8 cellular contexts compared by ENCODE assay signal in the genomic region with DNA sequence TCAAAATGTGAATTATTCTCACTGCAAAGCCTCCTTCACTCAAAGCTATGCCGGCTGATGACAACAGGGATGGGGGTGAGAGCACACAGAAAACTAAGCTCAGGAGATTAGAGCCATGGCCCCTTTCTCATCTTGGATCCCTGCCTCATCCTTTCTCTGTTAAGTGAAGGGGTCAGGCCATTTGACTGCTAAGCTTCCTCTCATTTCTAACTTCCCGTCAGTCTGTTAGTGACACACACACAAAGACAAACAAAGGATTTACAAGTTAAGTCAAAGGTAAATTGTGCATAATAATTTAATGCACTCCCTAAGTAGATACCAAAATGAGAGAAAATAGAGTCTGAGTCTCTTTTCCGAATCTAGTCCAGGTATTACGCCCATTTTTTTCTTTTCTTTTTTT. TPM values are rescaled to one million over a fixed set of nuclear protein-coding genes. Genes with fewer than 3 reads are reported as not detected.
DNase-seq lines count a peak whose midpoint lies in the region; ATAC-seq and TF ChIP-seq lines count a peak whose summit lies in the region.

No MANE protein-coding gene starts in this region.

- H3K27ac ChIP-seq in H9 (ENCODE audit: insufficient read length, low read depth, low read length) (no peak overlapping the region), WERI-Rb-1 (peak overlapping the region; percentile 68), fibroblast of lung (ENCODE audit: insufficient read depth, low read length) (peak overlapping the region; percentile 81)

- H3K14ac ChIP-seq in H9 (ENCODE audit: insufficient read depth, low read length), result no peak overlapping the region

- H3T11ph ChIP-seq in H9 (ENCODE audit: low read length), result no peak overlapping the region

- peak overlapping the region; percentile 60 for H3K4me2 ChIP-seq in H9 (ENCODE audit: insufficient read depth, insufficient read length, low read length)
- peak overlapping the region; percentile 98 for H3K4me2 ChIP-seq in fibroblast of lung (ENCODE audit: extremely low read depth, insufficient read depth, low read length)
- peak overlapping the region; percentile 95 for H3K4me2 ChIP-seq in skeletal muscle satellite cell (ENCODE audit: low read length)

- H3K79me2 ChIP-seq in H9 (ENCODE audit: insufficient read depth, low read length) (no peaks in the 10 kb centered on the region; the same call in 1 of the 2 replicates), fibroblast of lung (ENCODE audit: control insufficient read depth, insufficient read depth, low read length) (peaks cover 8% of the 10 kb centered on the region)

- H3K79me1 ChIP-seq in H9 (ENCODE audit: insufficient read depth, low read depth, low read length, poor library complexity, severe bottlenecking), result no peaks in the 10 kb centered on the region

- H2BK20ac ChIP-seq in H9 (ENCODE audit: low read depth, low read length, poor library complexity, severe bottlenecking), result no peak overlapping the region

- H2AFZ ChIP-seq in H9 (ENCODE audit: low read length) (no peak overlapping the region), fibroblast of lung (ENCODE audit: low read length) (no peak overlapping the region)

- no peak overlapping the region for H2BK5ac ChIP-seq in H9 (ENCODE audit: insufficient read length, low read length)

- ATAC-seq in GM18520 (IDR thresholded peaks at IDR 0.05; ENCODE audit: unreplicated experiment) (no peak), HG02588 (IDR thresholded peaks at IDR 0.05; ENCODE audit: unreplicated experiment) (no peak)

- peaks cover 1% of the 10 kb centered on the region; the same call in 1 of the 2 replicates for H3K27me3 Mint-ChIP-seq in H9 (ENCODE audit: low read depth)

- H4K20me1 ChIP-seq in H9 (ENCODE audit: control insufficient read depth, insufficient read depth, insufficient read length) (no peaks in the 10 kb centered on the region), fibroblast of lung (ENCODE audit: control insufficient read depth, extremely low read depth, insufficient read depth, low read length) (no peaks in the 10 kb centered on the region)

- H3K4me3 Mint-ChIP-seq in H9, result peak overlapping the region; percentile 92 to 93

- H2BK120ac ChIP-seq in H9 (ENCODE audit: low read depth, low read length, poor library complexity, severe bottlenecking), result no peak overlapping the region

- peaks cover 6% of the 10 kb centered on the region for H3K23me2 ChIP-seq in H9 (ENCODE audit: insufficient read length, low read depth, low read length, poor library complexity, severe bottlenecking)

- no peaks in the 10 kb centered on the region for H3K9me3 Mint-ChIP-seq in H9

- H2BK12ac ChIP-seq in H9 (ENCODE audit: insufficient read length, low read depth, low read length), result no peak overlapping the region

- no peak overlapping the region for H3K18ac ChIP-seq in H9 (ENCODE audit: insufficient read length, low read depth, low read length)

- no peaks in the 10 kb centered on the region for H3K27me3 ChIP-seq in H9 (ENCODE audit: insufficient read depth, low read length)
- H3K27me3 ChIP-seq in WERI-Rb-1 (ENCODE audit: insufficient read depth, low read depth, severe bottlenecking), result no peaks in the 10 kb centered on the region
- H3K27me3 ChIP-seq in fibroblast of lung (ENCODE audit: control insufficient read depth, insufficient read depth, low read length), result no peaks in the 10 kb centered on the region
- H3K27me3 ChIP-seq in skeletal muscle satellite cell (ENCODE audit: control insufficient read depth, insufficient read depth, low read length), result no peaks in the 10 kb centered on the region

- H3K56ac ChIP-seq in H9 (ENCODE audit: insufficient read length, low read depth, low read length), result no peak overlapping the region

- no peak overlapping the region for H4K5ac ChIP-seq in H9 (ENCODE audit: insufficient read length, low read depth, low read length)

- no peak overlapping the region for H3K23ac ChIP-seq in H9 (ENCODE audit: insufficient read length, low read depth, low read length)

- H3K9me3 ChIP-seq in H9 (ENCODE audit: control insufficient read depth, low read depth, low read length), result no peaks in the 10 kb centered on the region
- H3K9me3 ChIP-seq in WERI-Rb-1 (ENCODE audit: severe bottlenecking), result no peaks in the 10 kb centered on the region
- no peaks in the 10 kb centered on the region for H3K9me3 ChIP-seq in fibroblast of lung (ENCODE audit: control insufficient read depth, insufficient read depth, low read depth, low read length)
- H3K9me3 ChIP-seq in skeletal muscle satellite cell (replicated peaks; ENCODE audit: low read length), result no peaks in the 10 kb centered on the region

- H4K91ac ChIP-seq in H9 (ENCODE audit: insufficient read length, low read depth, low read length), result no peak overlapping the region

- H3K36me3 Mint-ChIP-seq in H9 (ENCODE audit: insufficient read depth in 1 of 3, low read depth in 3 of 3), result peaks cover 22 to 42% (median 28%) of the 10 kb centered on the region in 3 experiments

- H3K4me1 ChIP-seq in H9 (ENCODE audit: insufficient read depth, low read length) (no peaks in the 10 kb centered on the region; the same call in 1 of the 2 replicates), fibroblast of lung (ENCODE audit: control insufficient read depth, extremely low read depth, insufficient read depth, low read length) (peaks cover 5% of the 10 kb centered on the region), skeletal muscle satellite cell (ENCODE audit: control insufficient read depth, insufficient read depth, low read length) (peaks cover 14% of the 10 kb centered on the region)

- no peak for TF ChIP-seq CTCF in H9 (conservative IDR thresholded peaks at IDR 0.05)
- no peak for TF ChIP-seq CTCF in WERI-Rb-1 (IDR thresholded peaks at IDR 0.05; ENCODE audit: low read depth, low read length)
- TF ChIP-seq CTCF in fibroblast of lung (conservative IDR thresholded peaks at IDR 0.05 in 1 of 2, IDR thresholded peaks at IDR 0.05 in 1 of 2; ENCODE audit: low read depth in 1 of 2, low read length in 2 of 2), result no peak

- no peak overlapping the region for H3K4ac ChIP-seq in H9 (ENCODE audit: low read depth, low read length)

- WGBS in H9 (ENCODE audit: extremely low coverage, insufficient read length, low lambda C conversion rate), result no CpG with 5 or more reads among the region's 4 CpGs

- H3K4me3 ChIP-seq in WERI-Rb-1 (ENCODE audit: low read depth, low read length) (peak overlapping the region; percentile 68), fibroblast of lung (replicated peaks in 1 of 4; ENCODE audit: control extremely low read depth in 1 of 4, insufficient read depth in 1 of 4, low read depth in 3 of 4, low read length in 4 of 4) (peak overlapping the region; percentile 52 to 74 (median 68)), skeletal muscle satellite cell (ENCODE audit: low read length) (peak overlapping the region; percentile 82)

- peaks cover 45 to 54% of the 10 kb centered on the region in 2 experiments for H3K4me1 Mint-ChIP-seq in H9

- peak overlapping the region; percentile 91 to 98 (median 96); a peak in 5 of 7 replicates for H3K27ac Mint-ChIP-seq in H9

- DNase-seq in H9 (no peak), WERI-Rb-1 (no peak), fibroblast of lung (ENCODE audit: low read depth in 2 of 2) (no peak), Ammon's horn (ENCODE audit: low spot score) (no peak)
- no peak for DNase-seq in stimulated activated CD4-positive, alpha-beta T cell treated with anti-CD3 and anti-CD28 coated beads, Interleukin-4, amount 100 ng/mL, for 4 hours

- H4K8ac ChIP-seq in H9 (replicated peaks; ENCODE audit: insufficient read length, low read depth, low read length), result no peak overlapping the region

- H3K36me3 ChIP-seq in WERI-Rb-1 (peaks cover 43% of the 10 kb centered on the region), fibroblast of lung (ENCODE audit: control insufficient read depth, insufficient read depth, low read length) (peaks cover 2% of the 10 kb centered on the region), skeletal muscle satellite cell (ENCODE audit: insufficient read depth, low read length) (peaks cover 36% of the 10 kb centered on the region)

- H2AK5ac ChIP-seq in H9 (ENCODE audit: insufficient read length, low read length), result no peak overlapping the region

- H3K9ac ChIP-seq in H9 (ENCODE audit: extremely low read depth, insufficient read length, low read length) (peak overlapping the region; percentile 85), fibroblast of lung (ENCODE audit: insufficient read depth, low read length) (no peak overlapping the region), skeletal muscle satellite cell (ENCODE audit: low read depth, low read length) (peak overlapping the region; percentile 85)

- H2BK15ac ChIP-seq in H9 (ENCODE audit: low read depth, low read length), result no peak overlapping the region

RNA-seq across cellular contexts. Expression of gene SS18L2, which starts 1.2 kb away (rescaled TPM):
- total RNA-seq in H9 (2021) (92.1 and 97.8 TPM in 2 replicates), fibroblast of lung (17.2 and 17.8 TPM in 2 replicates)
- polyA plus RNA-seq in fibroblast of lung, result 25.6 and 31.2 TPM in 2 replicates
- 26.7 and 30.7 TPM in 2 replicates for polyA plus RNA-seq in fibroblast of lung (2012)
- 5.6 TPM in 1 of 2 replicates, not detected in the other for polyA minus RNA-seq in fibroblast of lung (ENCODE audit: low replicate concordance)
- total RNA-seq in skeletal muscle satellite cell (2012; rRNA removed), result 28.4 and 29.1 TPM in 2 replicates

RNA-seq across cellular contexts. Expression of gene NKTR, which starts 8.7 kb away (rescaled TPM):
- total RNA-seq in H9 (2021) (66.4 and 79.8 TPM in 2 replicates), fibroblast of lung (30.3 and 44.6 TPM in 2 replicates)
- polyA plus RNA-seq in fibroblast of lung, result 19.8 and 26.4 TPM in 2 replicates
- polyA plus RNA-seq in fibroblast of lung (2012), result 9.5 and 11.9 TPM in 2 replicates
- polyA minus RNA-seq in fibroblast of lung (ENCODE audit: low replicate concordance), result 1.4 TPM in 2 replicates
- total RNA-seq in skeletal muscle satellite cell (2012; rRNA removed), result 41.5 and 50.4 TPM in 2 replicates

RNA-seq across cellular contexts. Expression of gene SEC22C, which starts 10.0 kb away (rescaled TPM):
- 28.2 and 28.8 TPM in 2 replicates for total RNA-seq in H9 (2021)
- total RNA-seq in fibroblast of lung, result 60.4 and 86.0 TPM in 2 replicates
- 46.4 and 50.8 TPM in 2 replicates for polyA plus RNA-seq in fibroblast of lung
- 46.1 and 46.3 TPM in 2 replicates for polyA plus RNA-seq in fibroblast of lung (2012)
- 33.1 and 35.0 TPM in 2 replicates for polyA minus RNA-seq in fibroblast of lung (ENCODE audit: low replicate concordance)
- total RNA-seq in skeletal muscle satellite cell (2012; rRNA removed), result 52.2 and 54.5 TPM in 2 replicates
